ENCODE assay signal across 1 cellular context in genomic region chr3:128192131-128192530, GRCh38.
TF ChIP-seq lines count a peak whose summit lies in the region.

No MANE protein-coding gene starts in this region.

TF ChIP-seq in H1, 55 proteins besides CTCF, POLR2A, EP300 and RAD21:
- TF ChIP-seq MAX (IDR thresholded peaks at IDR 0.05) (no peak), CREB1 (IDR thresholded peaks at IDR 0.05) (no peak), SAP30 (IDR thresholded peaks at IDR 0.05; ENCODE audit: insufficient read depth, insufficient replicate concordance, low read length) (no peak), ASH2L (IDR thresholded peaks at IDR 0.05; ENCODE audit: low read length) (no peak), GTF2F1 (IDR thresholded peaks at IDR 0.05; ENCODE audit: borderline replicate concordance, low read depth, low read length) (no peak), ATF2 (IDR thresholded peaks at IDR 0.05; ENCODE audit: low read length) (no peak), CHD2 (IDR thresholded peaks at IDR 0.05; ENCODE audit: low read length) (no peak), HDAC2 (IDR thresholded peaks at IDR 0.05; ENCODE audit: borderline replicate concordance in 1 of 2, low read depth in 2 of 2, low read length in 2 of 2) (no peak), JUND (IDR thresholded peaks at IDR 0.05; ENCODE audit: low read length) (no peak), CHD1 (IDR thresholded peaks at IDR 0.05; ENCODE audit: low read depth, low read length) (no peak), CHD7 (IDR thresholded peaks at IDR 0.05; ENCODE audit: insufficient replicate concordance, low read length) (no peak), JUN (IDR thresholded peaks at IDR 0.05; ENCODE audit: low read depth, low read length) (no peak), TBP (IDR thresholded peaks at IDR 0.05; ENCODE audit: low read depth, low read length) (no peak), SP1 (IDR thresholded peaks at IDR 0.05; ENCODE audit: low read depth, low read length) (no peak), EZH2 (IDR thresholded peaks at IDR 0.05; ENCODE audit: low read depth, low read length, severe bottlenecking) (no peak), FOSL1 (IDR thresholded peaks at IDR 0.05; ENCODE audit: insufficient read depth, low read depth, low read length) (no peak), YY1 (IDR thresholded peaks at IDR 0.05; ENCODE audit: low read depth, low read length) (no peak)
- TF ChIP-seq, protein P1, sequence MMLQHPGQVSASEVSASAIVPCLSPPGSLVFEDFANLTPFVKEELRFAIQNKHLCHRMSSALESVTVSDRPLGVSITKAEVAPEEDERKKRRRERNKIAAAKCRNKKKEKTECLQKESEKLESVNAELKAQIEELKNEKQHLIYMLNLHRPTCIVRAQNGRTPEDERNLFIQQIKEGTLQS (IDR thresholded peaks at IDR 0.05; ENCODE audit: insufficient read depth, low read depth, low read length) = no peak
